ENCODE assay signal across 23 cellular contexts in the genomic region with DNA sequence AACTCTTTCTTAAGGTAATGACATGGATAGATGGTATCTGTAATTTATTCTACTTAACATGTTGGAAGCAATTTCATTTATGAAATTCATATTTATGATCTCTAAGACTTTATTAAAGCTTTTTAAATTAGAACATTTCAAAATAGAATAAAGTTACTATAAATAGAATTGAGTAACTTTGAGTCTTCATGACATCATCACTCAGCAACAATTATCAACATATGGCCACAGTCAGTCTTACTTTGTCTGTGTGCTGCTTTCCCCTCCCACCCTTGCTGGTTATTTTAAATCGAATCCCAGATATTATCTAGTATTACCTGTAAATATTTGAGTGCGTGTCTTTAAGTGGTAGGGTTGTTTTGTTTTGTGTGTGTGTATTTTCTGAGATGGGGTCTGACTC.
A peak's percentile ranks its signal among the peaks of the same experiment; 100 is the strongest.
DNase-seq lines count a peak whose midpoint lies in the region; ATAC-seq, FAIRE-seq and TF ChIP-seq lines count a peak whose summit lies in the region.
"Had no signal": no experiment of that assay in that cellular context is flagged by ENCODE, and none has a peak within 500 bp of the region (broad histone marks: within the 10 kb centered on the region; RNA-seq: fewer than 3 reads in every experiment).

No MANE protein-coding gene starts in this region.

- H4K20me1 ChIP-seq in HCT116 (ENCODE audit: insufficient read depth) (no peaks in the 10 kb centered on the region), astrocyte (ENCODE audit: insufficient read depth, low read length) (no peaks in the 10 kb centered on the region)

- no TSS peak for BruUV-seq in HCT116 (replicated peaks; lab: Mats Ljungman, UMichigan)

- FAIRE-seq in astrocyte (lab: Jason Lieb, UNC), result no peak
- FAIRE-seq: keratinocyte had no signal

- H3K4me3 ChIP-seq in HCT116 (replicated peaks in 1 of 2; ENCODE audit: low read depth in 1 of 2, low read length in 2 of 2) (no peak overlapping the region), astrocyte (ENCODE audit: insufficient read depth, low read depth, low read length) (no peak overlapping the region)
- H3K4me3 ChIP-seq: hepatocyte, lung had no signal

- POLR2A ChIA-PET in HCT116 (lab: Charles Lee), result no interaction called here

- no peak overlapping the region for H3K9ac ChIP-seq in HCT116 (ENCODE audit: low read length)
- H3K9ac ChIP-seq in astrocyte (ENCODE audit: low read length), result no peak overlapping the region
- H3K9ac ChIP-seq: parathyroid adenoma had no signal

- H3K9me3 ChIP-seq in HCT116 (ENCODE audit: control insufficient read depth in 1 of 2, insufficient read depth in 1 of 2, low read depth in 1 of 2, low read length in 2 of 2), result no peaks in the 10 kb centered on the region
- no peaks in the 10 kb centered on the region for H3K9me3 ChIP-seq in astrocyte (ENCODE audit: insufficient read depth, low read depth, low read length)

- RAD21 ChIA-PET in HCT116 (lab: Charles Lee; ENCODE audit: low non-redundant PET in 1 of 2, low total read pairs in 2 of 2, uncharacterized antibody in 2 of 2, unreplicated experiment in 2 of 2), result no interaction called here

- intact Hi-C loops in HCT116 (cut with micrococcal nuclease), result no loop called here

- H3K4me1 ChIP-seq in HCT116 (ENCODE audit: control insufficient read depth in 1 of 2, insufficient read depth in 2 of 2, low read length in 2 of 2) (peaks cover 13 to 35% of the 10 kb centered on the region in 2 experiments), astrocyte (ENCODE audit: insufficient read depth, low read length) (peaks cover 18% of the 10 kb centered on the region)
- H3K4me1 ChIP-seq: parathyroid adenoma had no signal

- H3K79me2 ChIP-seq in HCT116 (ENCODE audit: insufficient read depth, low read length), result 0 out of 2 replicates have a peak, but pooled peaks cover 8% of the 10 kb centered on the region
- no peaks in the 10 kb centered on the region for H3K79me2 ChIP-seq in astrocyte (ENCODE audit: insufficient read depth, low read length)
- H3K79me2 ChIP-seq: hepatocyte, parathyroid adenoma had no signal

- H2AFZ ChIP-seq in HCT116 (ENCODE audit: low read depth, low read length, poor library complexity, severe bottlenecking) (no peak overlapping the region), astrocyte (ENCODE audit: low read depth, low read length) (no peak overlapping the region)
- H2AFZ ChIP-seq: hepatocyte, parathyroid adenoma had no signal

- no peak for TF ChIP-seq POLR2A in HCT116 (IDR thresholded peaks at IDR 0.05; ENCODE audit: borderline replicate concordance, extremely low read depth, insufficient read depth, insufficient read length)

- DNase-seq in AG08395 (ENCODE audit: low spot score), result peak; percentile 18
- no peak for DNase-seq in HCT116 (ENCODE audit: low read depth, low spot score)
- peak; percentile 27 for DNase-seq in astrocyte (ENCODE audit: low read depth)
- peak; percentile 14 for DNase-seq in fibroblast of the conjunctiva (ENCODE audit: low read depth)
- DNase-seq in Kasumi-1 (lab: John Stamatoyannopoulos, UW), result no peak
- no peak for DNase-seq in NCI-H2227 (lab: John Stamatoyannopoulos, UW; ENCODE audit: unreplicated experiment)
- no peak for DNase-seq in activated T-cell treated with anti-CD3 and anti-CD28 coated beads, Interleukin-2, amount 50 U/mL, for 24 hours
- DNase-seq: activated naive CD4-positive, alpha-beta T cell; AML-193; naive thymus-derived CD4-positive, alpha-beta T cell; NCI-H146; NCI-H345; NK-92 treated with Interleukin-12 subunit alpha and Interleukin-12 subunit beta, amount 100 ng/mL, for 24 hours; RPMI8226; stimulated activated CD4-positive, alpha-beta T cell treated with anti-CD3 and anti-CD28 coated beads, Interleukin-2, amount 100 ng/mL, for 48 hours; SW 1271 had no signal

- CTCF ChIA-PET in HCT116 (lab: Charles Lee), result interaction anchor here (1.1 kb wide), 1 partner anchor 21 kb away, joined by 3 read pairs; no protein-coding TSS in a partner anchor

- TF ChIP-seq RAD21 in HCT116 (IDR thresholded peaks at IDR 0.05; ENCODE audit: low read depth), result no peak

- H3K9me3 Mint-ChIP-seq in astrocyte (ENCODE audit: unreplicated experiment), result peaks cover 9% of the 10 kb centered on the region
- H3K9me3 Mint-ChIP-seq in activated T-cell treated with anti-CD3 and anti-CD28 coated beads, Interleukin-2, amount 50 U/mL, for 24 hours, result no peaks in the 10 kb centered on the region
- H3K9me3 Mint-ChIP-seq: dendritic cell treated with granulocyte-macrophage colony-stimulating factor and Interleukin-4, amounts not matched to agents 40 ng/mL and 50 ng/mL, for 4 days had no signal

- no peak for TF ChIP-seq CTCF in HCT116 (IDR thresholded peaks at IDR 0.05 in 2 of 3, conservative IDR thresholded peaks at IDR 0.05 in 1 of 3; ENCODE audit: borderline replicate concordance in 1 of 3, insufficient read depth in 1 of 3, low read depth in 2 of 3, low read length in 2 of 3)
- no peak for TF ChIP-seq CTCF in astrocyte (IDR thresholded peaks at IDR 0.05; ENCODE audit: insufficient read depth, low read depth, low read length)

- no peak overlapping the region for H3K27ac Mint-ChIP-seq in astrocyte (ENCODE audit: unreplicated experiment)
- no peak overlapping the region for H3K27ac Mint-ChIP-seq in activated T-cell treated with anti-CD3 and anti-CD28 coated beads, Interleukin-2, amount 50 U/mL, for 24 hours
- H3K27ac Mint-ChIP-seq: dendritic cell treated with granulocyte-macrophage colony-stimulating factor and Interleukin-4, amounts not matched to agents 40 ng/mL and 50 ng/mL, for 4 days had no signal

- H3K27ac ChIP-seq in HCT116 (ENCODE audit: low read depth, low read length) (no peak overlapping the region), astrocyte (ENCODE audit: low read depth, low read length) (peak overlapping the region; percentile 34)
- H3K27ac ChIP-seq: epithelial cell of prostate, hepatocyte, parathyroid adenoma had no signal

- no peaks in the 10 kb centered on the region for H3K9me2 ChIP-seq in HCT116 (ENCODE audit: insufficient read depth)

- no peaks in the 10 kb centered on the region for H3K27me3 ChIP-seq in HCT116 (ENCODE audit: insufficient read depth, low read length)
- H3K27me3 ChIP-seq in astrocyte (ENCODE audit: insufficient read depth, low read length), result no peaks in the 10 kb centered on the region
- H3K27me3 ChIP-seq: hepatocyte had no signal

- H3K36me3 Mint-ChIP-seq in astrocyte (ENCODE audit: low read depth, unreplicated experiment), result peaks cover 15% of the 10 kb centered on the region
- peaks cover 73% of the 10 kb centered on the region for H3K36me3 Mint-ChIP-seq in activated T-cell treated with anti-CD3 and anti-CD28 coated beads, Interleukin-2, amount 50 U/mL, for 24 hours (ENCODE audit: low read depth)

- H3K27me3 Mint-ChIP-seq in astrocyte (ENCODE audit: low read depth, unreplicated experiment), result no peaks in the 10 kb centered on the region
- H3K27me3 Mint-ChIP-seq in activated T-cell treated with anti-CD3 and anti-CD28 coated beads, Interleukin-2, amount 50 U/mL, for 24 hours, result no peaks in the 10 kb centered on the region
- H3K27me3 Mint-ChIP-seq: dendritic cell treated with granulocyte-macrophage colony-stimulating factor and Interleukin-4, amounts not matched to agents 40 ng/mL and 50 ng/mL, for 4 days; naive thymus-derived CD4-positive, alpha-beta T cell had no signal

- no peak overlapping the region for H3K4me3 Mint-ChIP-seq in astrocyte (ENCODE audit: unreplicated experiment)
- no peak overlapping the region for H3K4me3 Mint-ChIP-seq in activated T-cell treated with anti-CD3 and anti-CD28 coated beads, Interleukin-2, amount 50 U/mL, for 24 hours
- H3K4me3 Mint-ChIP-seq: dendritic cell treated with granulocyte-macrophage colony-stimulating factor and Interleukin-4, amounts not matched to agents 40 ng/mL and 50 ng/mL, for 4 days; naive thymus-derived CD4-positive, alpha-beta T cell had no signal

- peaks cover 19% of the 10 kb centered on the region for H3K4me1 Mint-ChIP-seq in astrocyte (ENCODE audit: low read depth, unreplicated experiment)
- H3K4me1 Mint-ChIP-seq in activated T-cell treated with anti-CD3 and anti-CD28 coated beads, Interleukin-2, amount 50 U/mL, for 24 hours (ENCODE audit: low read depth), result peaks cover 4% of the 10 kb centered on the region

- H3K4me2 ChIP-seq in HCT116 (ENCODE audit: low read length), result peak overlapping the region; percentile 5; the same call in 1 of the 2 replicates
- H3K4me2 ChIP-seq in astrocyte (ENCODE audit: low read length), result no peak overlapping the region
- H3K4me2 ChIP-seq: hepatocyte had no signal

- ATAC-seq in HCT116 (no peak), HG03520 (IDR thresholded peaks at IDR 0.05; ENCODE audit: unreplicated experiment) (no peak)
- ATAC-seq: naive thymus-derived CD4-positive, alpha-beta T cell had no signal

- H3K36me3 ChIP-seq in HCT116 (ENCODE audit: control insufficient read depth in 1 of 2, insufficient read depth in 2 of 2, low read length in 2 of 2) (no peaks in the 10 kb centered on the region; a peak in 1 of 4 replicates), astrocyte (ENCODE audit: insufficient read depth, low read length) (no peaks in the 10 kb centered on the region)

TF ChIP-seq in HCT116, 20 proteins besides CTCF, POLR2A, EP300 and RAD21:
- TF ChIP-seq, protein P1, sequence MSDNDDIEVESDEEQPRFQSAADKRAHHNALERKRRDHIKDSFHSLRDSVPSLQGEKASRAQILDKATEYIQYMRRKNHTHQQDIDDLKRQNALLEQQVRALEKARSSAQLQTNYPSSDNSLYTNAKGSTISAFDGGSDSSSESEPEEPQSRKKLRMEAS (IDR thresholded peaks at IDR 0.05), result no peak
- TF ChIP-seq CBX3 (IDR thresholded peaks at IDR 0.05; ENCODE audit: low read depth), result no peak
- TF ChIP-seq ELF1 (IDR thresholded peaks at IDR 0.05; ENCODE audit: borderline replicate concordance, low read depth), result no peak
- TF ChIP-seq TCF7L2 (IDR thresholded peaks at IDR 0.05; ENCODE audit: borderline replicate concordance, extremely low read depth, insufficient read depth, insufficient read length), result no peak
- no peak for TF ChIP-seq EZH2phosphoT487 (IDR thresholded peaks at IDR 0.05; ENCODE audit: borderline replicate concordance)
- TF ChIP-seq, protein P2, sequence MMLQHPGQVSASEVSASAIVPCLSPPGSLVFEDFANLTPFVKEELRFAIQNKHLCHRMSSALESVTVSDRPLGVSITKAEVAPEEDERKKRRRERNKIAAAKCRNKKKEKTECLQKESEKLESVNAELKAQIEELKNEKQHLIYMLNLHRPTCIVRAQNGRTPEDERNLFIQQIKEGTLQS (IDR thresholded peaks at IDR 0.05), result no peak
- TF ChIP-seq CEBPB (IDR thresholded peaks at IDR 0.05; ENCODE audit: low read depth), result no peak
- no peak for TF ChIP-seq POLR2AphosphoS5 (IDR thresholded peaks at IDR 0.05; ENCODE audit: low read depth, low read length)
- no peak for TF ChIP-seq ZNF274 (IDR thresholded peaks at IDR 0.05; ENCODE audit: low read depth, low read length)
- no peak for TF ChIP-seq YY1 (IDR thresholded peaks at IDR 0.05; ENCODE audit: extremely low read depth, insufficient replicate concordance, low read depth, low read length)
- no peak for TF ChIP-seq JUND (IDR thresholded peaks at IDR 0.05)
- no peak for TF ChIP-seq SIN3A (IDR thresholded peaks at IDR 0.05; ENCODE audit: low read depth)
- TF ChIP-seq ZFX (IDR thresholded peaks at IDR 0.05), result no peak

Comparison
In these comparisons a context has a peak if more than half of its experiments do, and no peak if none do; other contexts are left out.
1. DNase-seq: peak in AG08395 (single experiment), astrocyte (single experiment) and fibroblast of the conjunctiva (single experiment); none in HCT116 (single experiment), Kasumi-1 (0 of 2), NCI-H2227 (single experiment) and activated T-cell treated with anti-CD3 and anti-CD28 coated beads, Interleukin-2, amount 50 U/mL, for 24 hours (single experiment).